ENCODE assay signal across 1 cellular context in the genomic region with DNA sequence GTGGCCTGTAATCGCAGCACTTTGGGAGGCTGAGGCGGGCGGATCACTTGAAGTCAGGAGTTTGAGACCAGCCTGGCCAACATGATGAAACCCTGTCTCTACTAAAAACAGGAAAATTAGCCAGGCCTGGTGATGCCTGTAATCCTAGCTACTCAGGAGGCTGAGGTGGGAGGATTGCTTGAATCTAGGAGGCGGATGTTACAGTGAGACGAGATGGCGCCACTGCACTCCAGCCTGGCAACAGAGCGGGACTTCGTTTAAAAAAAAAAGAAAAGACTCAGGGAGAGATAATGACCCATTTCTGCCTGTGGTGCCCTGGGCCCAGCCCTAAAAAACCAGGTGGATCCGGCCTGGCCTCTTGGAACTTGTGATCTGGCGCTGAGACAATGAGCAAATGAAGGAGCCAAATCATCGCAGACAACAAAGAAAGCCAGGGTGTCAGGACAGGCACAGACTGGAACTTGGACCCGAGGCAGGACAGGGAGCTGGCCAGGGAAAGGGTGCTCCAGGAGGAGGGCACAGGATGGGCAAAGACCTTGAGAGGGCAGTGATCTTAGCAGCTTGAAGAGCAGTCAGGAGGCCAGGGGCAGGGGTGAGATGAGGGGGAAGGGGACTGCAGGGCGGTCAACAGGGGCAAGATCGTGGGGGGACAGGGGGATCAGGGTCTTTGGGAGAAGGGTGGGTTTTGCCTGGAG.
TF ChIP-seq lines count a peak whose summit lies in the region.

No MANE protein-coding gene starts in this region.

TF ChIP-seq in HepG2, 621 proteins besides CTCF, POLR2A, EP300 and RAD21 (continues in another document):
- TF ChIP-seq ZBTB33 (CRISPR knock-in tag; IDR thresholded peaks at IDR 0.05), result peak; percentile 63
- 0 out of 2 replicates have a peak, but pooled peaks have one; percentile 51 for TF ChIP-seq HNRNPL (IDR thresholded peaks at IDR 0.05; ENCODE audit: low read depth, low read length)
- TF ChIP-seq, protein P1, sequence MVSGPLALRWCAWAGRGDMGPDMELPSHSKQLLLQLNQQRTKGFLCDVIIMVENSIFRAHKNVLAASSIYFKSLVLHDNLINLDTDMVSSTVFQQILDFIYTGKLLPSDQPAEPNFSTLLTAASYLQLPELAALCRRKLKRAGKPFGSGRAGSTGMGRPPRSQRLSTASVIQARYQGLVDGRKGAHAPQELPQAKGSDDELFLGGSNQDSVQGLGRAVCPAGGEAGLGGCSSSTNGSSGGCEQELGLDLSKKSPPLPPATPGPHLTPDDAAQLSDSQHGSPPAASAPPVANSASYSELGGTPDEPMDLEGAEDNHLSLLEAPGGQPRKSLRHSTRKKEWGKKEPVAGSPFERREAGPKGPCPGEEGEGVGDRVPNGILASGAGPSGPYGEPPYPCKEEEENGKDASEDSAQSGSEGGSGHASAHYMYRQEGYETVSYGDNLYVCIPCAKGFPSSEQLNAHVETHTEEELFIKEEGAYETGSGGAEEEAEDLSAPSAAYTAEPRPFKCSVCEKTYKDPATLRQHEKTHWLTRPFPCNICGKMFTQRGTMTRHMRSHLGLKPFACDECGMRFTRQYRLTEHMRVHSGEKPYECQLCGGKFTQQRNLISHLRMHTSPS (CRISPR knock-in tag; IDR thresholded peaks at IDR 0.05; ENCODE audit: low read depth), result peak; percentile 61; the same call in 1 of the 2 replicates
- peak; percentile 50; the same call in 1 of the 2 replicates for TF ChIP-seq ZBTB38 (CRISPR knock-in tag; IDR thresholded peaks at IDR 0.05)
- TF ChIP-seq ZNF256 (CRISPR knock-in tag; conservative IDR thresholded peaks at IDR 0.05), result no peak
- no peak for TF ChIP-seq ZNF264 (CRISPR knock-in tag; IDR thresholded peaks at IDR 0.05)
- TF ChIP-seq TEAD2 (CRISPR knock-in tag; IDR thresholded peaks at IDR 0.05), result no peak
- TF ChIP-seq ZSCAN25 (CRISPR knock-in tag; IDR thresholded peaks at IDR 0.05), result 0 out of 2 replicates have a peak, but pooled peaks have one; percentile 23
- no peak for TF ChIP-seq ZNF703 (CRISPR knock-in tag; IDR thresholded peaks at IDR 0.05; ENCODE audit: borderline replicate concordance)
- TF ChIP-seq ZNF552 (CRISPR knock-in tag; IDR thresholded peaks at IDR 0.05; ENCODE audit: borderline replicate concordance), result no peak
- TF ChIP-seq, protein P2, sequence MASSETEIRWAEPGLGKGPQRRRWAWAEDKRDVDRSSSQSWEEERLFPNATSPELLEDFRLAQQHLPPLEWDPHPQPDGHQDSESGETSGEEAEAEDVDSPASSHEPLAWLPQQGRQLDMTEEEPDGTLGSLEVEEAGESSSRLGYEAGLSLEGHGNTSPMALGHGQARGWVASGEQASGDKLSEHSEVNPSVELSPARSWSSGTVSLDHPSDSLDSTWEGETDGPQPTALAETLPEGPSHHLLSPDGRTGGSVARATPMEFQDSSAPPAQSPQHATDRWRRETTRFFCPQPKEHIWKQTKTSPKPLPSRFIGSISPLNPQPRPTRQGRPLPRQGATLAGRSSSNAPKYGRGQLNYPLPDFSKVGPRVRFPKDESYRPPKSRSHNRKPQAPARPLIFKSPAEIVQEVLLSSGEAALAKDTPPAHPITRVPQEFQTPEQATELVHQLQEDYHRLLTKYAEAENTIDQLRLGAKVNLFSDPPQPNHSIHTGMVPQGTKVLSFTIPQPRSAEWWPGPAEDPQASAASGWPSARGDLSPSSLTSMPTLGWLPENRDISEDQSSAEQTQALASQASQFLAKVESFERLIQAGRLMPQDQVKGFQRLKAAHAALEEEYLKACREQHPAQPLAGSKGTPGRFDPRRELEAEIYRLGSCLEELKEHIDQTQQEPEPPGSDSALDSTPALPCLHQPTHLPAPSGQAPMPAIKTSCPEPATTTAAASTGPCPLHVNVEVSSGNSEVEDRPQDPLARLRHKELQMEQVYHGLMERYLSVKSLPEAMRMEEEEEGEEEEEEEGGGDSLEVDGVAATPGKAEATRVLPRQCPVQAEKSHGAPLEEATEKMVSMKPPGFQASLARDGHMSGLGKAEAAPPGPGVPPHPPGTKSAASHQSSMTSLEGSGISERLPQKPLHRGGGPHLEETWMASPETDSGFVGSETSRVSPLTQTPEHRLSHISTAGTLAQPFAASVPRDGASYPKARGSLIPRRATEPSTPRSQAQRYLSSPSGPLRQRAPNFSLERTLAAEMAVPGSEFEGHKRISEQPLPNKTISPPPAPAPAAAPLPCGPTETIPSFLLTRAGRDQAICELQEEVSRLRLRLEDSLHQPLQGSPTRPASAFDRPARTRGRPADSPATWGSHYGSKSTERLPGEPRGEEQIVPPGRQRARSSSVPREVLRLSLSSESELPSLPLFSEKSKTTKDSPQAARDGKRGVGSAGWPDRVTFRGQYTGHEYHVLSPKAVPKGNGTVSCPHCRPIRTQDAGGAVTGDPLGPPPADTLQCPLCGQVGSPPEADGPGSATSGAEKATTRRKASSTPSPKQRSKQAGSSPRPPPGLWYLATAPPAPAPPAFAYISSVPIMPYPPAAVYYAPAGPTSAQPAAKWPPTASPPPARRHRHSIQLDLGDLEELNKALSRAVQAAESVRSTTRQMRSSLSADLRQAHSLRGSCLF (CRISPR knock-in tag; IDR thresholded peaks at IDR 0.05; ENCODE audit: borderline replicate concordance), result no peak
- no peak for TF ChIP-seq ARID5B (CRISPR knock-in tag; IDR thresholded peaks at IDR 0.05)
- TF ChIP-seq HNF4A (CRISPR knock-in tag; IDR thresholded peaks at IDR 0.05), result no peak
- no peak for TF ChIP-seq IKZF4 (CRISPR knock-in tag; IDR thresholded peaks at IDR 0.05; ENCODE audit: borderline replicate concordance, low read depth, not compliant biosample characterization)
- no peak for TF ChIP-seq ZSCAN5A (CRISPR knock-in tag; IDR thresholded peaks at IDR 0.05; ENCODE audit: borderline replicate concordance)
- TF ChIP-seq PHF21A (CRISPR knock-in tag; IDR thresholded peaks at IDR 0.05), result no peak
- TF ChIP-seq, protein P3, sequence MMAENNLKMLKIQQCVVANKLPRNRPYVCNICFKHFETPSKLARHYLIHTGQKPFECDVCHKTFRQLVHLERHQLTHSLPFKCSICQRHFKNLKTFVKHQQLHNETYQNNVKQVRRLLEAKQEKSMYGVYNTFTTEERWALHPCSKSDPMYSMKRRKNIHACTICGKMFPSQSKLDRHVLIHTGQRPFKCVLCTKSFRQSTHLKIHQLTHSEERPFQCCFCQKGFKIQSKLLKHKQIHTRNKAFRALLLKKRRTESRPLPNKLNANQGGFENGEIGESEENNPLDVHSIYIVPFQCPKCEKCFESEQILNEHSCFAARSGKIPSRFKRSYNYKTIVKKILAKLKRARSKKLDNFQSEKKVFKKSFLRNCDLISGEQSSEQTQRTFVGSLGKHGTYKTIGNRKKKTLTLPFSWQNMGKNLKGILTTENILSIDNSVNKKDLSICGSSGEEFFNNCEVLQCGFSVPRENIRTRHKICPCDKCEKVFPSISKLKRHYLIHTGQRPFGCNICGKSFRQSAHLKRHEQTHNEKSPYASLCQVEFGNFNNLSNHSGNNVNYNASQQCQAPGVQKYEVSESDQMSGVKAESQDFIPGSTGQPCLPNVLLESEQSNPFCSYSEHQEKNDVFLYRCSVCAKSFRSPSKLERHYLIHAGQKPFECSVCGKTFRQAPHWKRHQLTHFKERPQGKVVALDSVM (CRISPR knock-in tag; IDR thresholded peaks at IDR 0.05), result peak; percentile 46
- no peak for TF ChIP-seq ZNF75D (CRISPR knock-in tag; IDR thresholded peaks at IDR 0.05; ENCODE audit: borderline replicate concordance)
- no peak for TF ChIP-seq MTF2 (CRISPR knock-in tag; IDR thresholded peaks at IDR 0.05; ENCODE audit: borderline replicate concordance)
- TF ChIP-seq, protein P4, sequence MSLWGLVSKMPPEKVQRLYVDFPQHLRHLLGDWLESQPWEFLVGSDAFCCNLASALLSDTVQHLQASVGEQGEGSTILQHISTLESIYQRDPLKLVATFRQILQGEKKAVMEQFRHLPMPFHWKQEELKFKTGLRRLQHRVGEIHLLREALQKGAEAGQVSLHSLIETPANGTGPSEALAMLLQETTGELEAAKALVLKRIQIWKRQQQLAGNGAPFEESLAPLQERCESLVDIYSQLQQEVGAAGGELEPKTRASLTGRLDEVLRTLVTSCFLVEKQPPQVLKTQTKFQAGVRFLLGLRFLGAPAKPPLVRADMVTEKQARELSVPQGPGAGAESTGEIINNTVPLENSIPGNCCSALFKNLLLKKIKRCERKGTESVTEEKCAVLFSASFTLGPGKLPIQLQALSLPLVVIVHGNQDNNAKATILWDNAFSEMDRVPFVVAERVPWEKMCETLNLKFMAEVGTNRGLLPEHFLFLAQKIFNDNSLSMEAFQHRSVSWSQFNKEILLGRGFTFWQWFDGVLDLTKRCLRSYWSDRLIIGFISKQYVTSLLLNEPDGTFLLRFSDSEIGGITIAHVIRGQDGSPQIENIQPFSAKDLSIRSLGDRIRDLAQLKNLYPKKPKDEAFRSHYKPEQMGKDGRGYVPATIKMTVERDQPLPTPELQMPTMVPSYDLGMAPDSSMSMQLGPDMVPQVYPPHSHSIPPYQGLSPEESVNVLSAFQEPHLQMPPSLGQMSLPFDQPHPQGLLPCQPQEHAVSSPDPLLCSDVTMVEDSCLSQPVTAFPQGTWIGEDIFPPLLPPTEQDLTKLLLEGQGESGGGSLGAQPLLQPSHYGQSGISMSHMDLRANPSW (CRISPR knock-in tag; IDR thresholded peaks at IDR 0.05; ENCODE audit: borderline replicate concordance), result no peak
- TF ChIP-seq, protein P5, sequence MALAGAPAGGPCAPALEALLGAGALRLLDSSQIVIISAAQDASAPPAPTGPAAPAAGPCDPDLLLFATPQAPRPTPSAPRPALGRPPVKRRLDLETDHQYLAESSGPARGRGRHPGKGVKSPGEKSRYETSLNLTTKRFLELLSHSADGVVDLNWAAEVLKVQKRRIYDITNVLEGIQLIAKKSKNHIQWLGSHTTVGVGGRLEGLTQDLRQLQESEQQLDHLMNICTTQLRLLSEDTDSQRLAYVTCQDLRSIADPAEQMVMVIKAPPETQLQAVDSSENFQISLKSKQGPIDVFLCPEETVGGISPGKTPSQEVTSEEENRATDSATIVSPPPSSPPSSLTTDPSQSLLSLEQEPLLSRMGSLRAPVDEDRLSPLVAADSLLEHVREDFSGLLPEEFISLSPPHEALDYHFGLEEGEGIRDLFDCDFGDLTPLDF (CRISPR knock-in tag; IDR thresholded peaks at IDR 0.05), result no peak
- no peak for TF ChIP-seq ADNP (CRISPR knock-in tag; IDR thresholded peaks at IDR 0.05)
- no peak for TF ChIP-seq ETV6 (CRISPR knock-in tag; conservative IDR thresholded peaks at IDR 0.05)
- no peak for TF ChIP-seq ZFP36L2 (CRISPR knock-in tag; IDR thresholded peaks at IDR 0.05)
- no peak for TF ChIP-seq ZNF12 (CRISPR knock-in tag; IDR thresholded peaks at IDR 0.05)
- TF ChIP-seq DBP (CRISPR knock-in tag; IDR thresholded peaks at IDR 0.05; ENCODE audit: not compliant biosample characterization), result no peak
- TF ChIP-seq SOX13 (IDR thresholded peaks at IDR 0.05), result no peak
- TF ChIP-seq SOX13 (CRISPR knock-in tag; conservative IDR thresholded peaks at IDR 0.05 in 1 of 2, IDR thresholded peaks at IDR 0.05 in 1 of 2), result 0 out of 4 replicates have a peak, but pooled peaks of 1 of the 2 experiments have one; percentile 15
- no peak for TF ChIP-seq KAT2B (IDR thresholded peaks at IDR 0.05; ENCODE audit: borderline replicate concordance, low read depth, low read length)
- no peak for TF ChIP-seq ZSCAN21 (CRISPR knock-in tag; IDR thresholded peaks at IDR 0.05; ENCODE audit: borderline replicate concordance)
- no peak for TF ChIP-seq KDM3A (CRISPR knock-in tag; IDR thresholded peaks at IDR 0.05; ENCODE audit: low read depth)
- TF ChIP-seq HOXA7 (CRISPR knock-in tag; IDR thresholded peaks at IDR 0.05), result no peak
